In the genomic region with DNA sequence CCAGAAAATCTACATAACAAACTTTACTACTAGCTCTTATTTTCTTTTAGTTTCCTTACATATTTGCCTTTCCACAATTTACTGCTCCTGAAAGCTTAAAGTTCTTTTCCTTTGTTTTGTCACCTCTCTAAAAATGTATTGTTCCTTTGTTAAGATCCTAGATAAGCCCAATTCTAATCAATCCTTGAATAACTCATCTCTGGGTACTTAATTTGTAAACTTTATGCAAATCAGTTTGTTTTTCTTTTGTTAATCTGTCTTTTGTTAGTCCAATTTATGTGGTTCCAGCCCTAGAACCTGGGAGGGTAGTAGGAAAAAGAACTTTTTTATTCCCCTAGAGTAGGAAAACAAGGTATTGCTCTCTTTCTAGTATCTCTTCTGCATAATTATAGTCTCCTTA, we compare ENCODE assay signal across 24 cellular contexts.
"Had no signal": no experiment of that assay in that cellular context is flagged by ENCODE, and none has a peak within 500 bp of the region (broad histone marks: within the 10 kb centered on the region; RNA-seq: fewer than 3 reads in every experiment).

No MANE protein-coding gene starts in this region.

- H3K4me3 Mint-ChIP-seq: activated CD4-positive, alpha-beta memory T cell treated with anti-CD3 and anti-CD28 coated beads, Interleukin-2, amount 10 ng/mL, durations not matched to agents 7 days and 5 days; activated CD4-positive, alpha-beta T cell treated with anti-CD3 and anti-CD28 coated beads, Interleukin-2, amount 10 ng/mL, durations not matched to agents 24 days and 14 days; activated naive CD4-positive, alpha-beta T cell treated with anti-CD3 and anti-CD28 coated beads, Interleukin-2, amount 50 U/mL, for 24 hours; activated naive CD8-positive, alpha-beta T cell treated with anti-CD3 and anti-CD28 coated beads, Interleukin-2, amount 50 U/mL, for 24 hours; activated T-cell treated with anti-CD3 and anti-CD28 coated beads, Interleukin-2, amount 50 U/mL, for 4 hours; central memory CD8-positive, alpha-beta T cell; dendritic cell treated with granulocyte-macrophage colony-stimulating factor and Interleukin-4, amounts not matched to agents 40 ng/mL and 50 ng/mL, for 4 days; memory B cell; natural killer cell treated with Interleukin-12 subunit alpha and Interleukin-12 subunit beta and Interleukin-15 and Interleukin-18, amount 100 ng/mL, for 72 hours had no signal

- ATAC-seq: activated naive CD8-positive, alpha-beta T cell treated with anti-CD3 and anti-CD28 coated beads, Interleukin-2, amount 50 U/mL, for 24 hours; activated T-cell treated with anti-CD3 and anti-CD28 coated beads, Interleukin-2, amount 50 U/mL, for 4 hours; gastrocnemius medialis; natural killer cell treated with Interleukin-12 subunit alpha and Interleukin-12 subunit beta and Interleukin-15 and Interleukin-18, amount 100 ng/mL, for 72 hours; right cardiac atrium; upper lobe of right lung had no signal

- H3K9me3 ChIP-seq: gastrocnemius medialis, spleen, suprapubic skin, tibial artery, upper lobe of right lung had no signal

- H3K36me3 Mint-ChIP-seq: activated naive CD4-positive, alpha-beta T cell treated with anti-CD3 and anti-CD28 coated beads, Interleukin-2, amount 50 U/mL, for 24 hours; memory B cell; natural killer cell treated with Interleukin-12 subunit alpha and Interleukin-12 subunit beta and Interleukin-15 and Interleukin-18, amount 100 ng/mL, for 72 hours had no signal

- H3K36me3 ChIP-seq: gastrocnemius medialis, spleen, suprapubic skin, tibial artery, upper lobe of right lung had no signal

- H3K4me3 ChIP-seq: gastrocnemius medialis, spleen, suprapubic skin, tibial artery, upper lobe of right lung had no signal

- H3K9me3 Mint-ChIP-seq: activated CD4-positive, alpha-beta memory T cell treated with anti-CD3 and anti-CD28 coated beads, Interleukin-2, amount 10 ng/mL, durations not matched to agents 7 days and 5 days; activated CD4-positive, alpha-beta T cell treated with anti-CD3 and anti-CD28 coated beads, Interleukin-2, amount 10 ng/mL, durations not matched to agents 24 days and 14 days; activated T-helper 2 cell treated with anti-CD3 and anti-CD28 coated beads, Interferon-gamma antibody, Interleukin-2, Interleukin-4, amounts not matched to agents 10 μg/mL and 5 μg/mL and 100 μg/mL, durations not matched to agents 14 hours and 24 hours and 36 hours; dendritic cell treated with granulocyte-macrophage colony-stimulating factor and Interleukin-4, amounts not matched to agents 40 ng/mL and 50 ng/mL, for 4 days had no signal

- H3K27ac ChIP-seq: gastrocnemius medialis, spleen, suprapubic skin, tibial artery, upper lobe of right lung, VCaP had no signal

- H3K27ac Mint-ChIP-seq: activated CD4-positive, alpha-beta memory T cell treated with anti-CD3 and anti-CD28 coated beads, Interleukin-2, amount 10 ng/mL, durations not matched to agents 7 days and 5 days; activated CD4-positive, alpha-beta T cell treated with anti-CD3 and anti-CD28 coated beads, Interleukin-2, amount 10 ng/mL, durations not matched to agents 24 days and 14 days; activated naive CD4-positive, alpha-beta T cell treated with anti-CD3 and anti-CD28 coated beads, Interleukin-2, amount 50 U/mL, for 24 hours; activated naive CD8-positive, alpha-beta T cell treated with anti-CD3 and anti-CD28 coated beads, Interleukin-2, amount 50 U/mL, for 24 hours; activated T-helper 2 cell treated with anti-CD3 and anti-CD28 coated beads, Interferon-gamma antibody, Interleukin-2, Interleukin-4, amounts not matched to agents 10 μg/mL and 5 μg/mL and 100 μg/mL, durations not matched to agents 14 hours and 24 hours and 36 hours; dendritic cell treated with granulocyte-macrophage colony-stimulating factor and Interleukin-4, amounts not matched to agents 40 ng/mL and 50 ng/mL, for 4 days; memory B cell; natural killer cell treated with Interleukin-12 subunit alpha and Interleukin-12 subunit beta and Interleukin-15 and Interleukin-18, amount 100 ng/mL, for 72 hours had no signal

- H3K27me3 Mint-ChIP-seq: activated CD4-positive, alpha-beta memory T cell treated with anti-CD3 and anti-CD28 coated beads, Interleukin-2, amount 10 ng/mL, durations not matched to agents 7 days and 5 days; activated CD4-positive, alpha-beta T cell treated with anti-CD3 and anti-CD28 coated beads, Interleukin-2, amount 10 ng/mL, durations not matched to agents 24 days and 14 days; activated naive CD4-positive, alpha-beta T cell treated with anti-CD3 and anti-CD28 coated beads, Interleukin-2, amount 50 U/mL, for 24 hours; activated naive CD8-positive, alpha-beta T cell treated with anti-CD3 and anti-CD28 coated beads, Interleukin-2, amount 50 U/mL, for 24 hours; central memory CD8-positive, alpha-beta T cell; dendritic cell treated with granulocyte-macrophage colony-stimulating factor and Interleukin-4, amounts not matched to agents 40 ng/mL and 50 ng/mL, for 4 days; memory B cell; natural killer cell treated with Interleukin-12 subunit alpha and Interleukin-12 subunit beta and Interleukin-15 and Interleukin-18, amount 100 ng/mL, for 72 hours had no signal

- H3K4me1 Mint-ChIP-seq: activated CD4-positive, alpha-beta memory T cell treated with anti-CD3 and anti-CD28 coated beads, Interleukin-2, amount 10 ng/mL, durations not matched to agents 7 days and 5 days; activated CD4-positive, alpha-beta T cell treated with anti-CD3 and anti-CD28 coated beads, Interleukin-2, amount 10 ng/mL, durations not matched to agents 24 days and 14 days; activated naive CD4-positive, alpha-beta T cell treated with anti-CD3 and anti-CD28 coated beads, Interleukin-2, amount 50 U/mL, for 24 hours; activated naive CD8-positive, alpha-beta T cell treated with anti-CD3 and anti-CD28 coated beads, Interleukin-2, amount 50 U/mL, for 24 hours; central memory CD8-positive, alpha-beta T cell; memory B cell had no signal

- H3K27me3 ChIP-seq: gastrocnemius medialis, spleen, suprapubic skin, tibial artery, upper lobe of right lung had no signal

- DNase-seq: activated CD4-positive, alpha-beta memory T cell treated with anti-CD3 and anti-CD28 coated beads, Interleukin-2, amount 10 ng/mL, durations not matched to agents 7 days and 5 days; activated CD4-positive, alpha-beta T cell treated with anti-CD3 and anti-CD28 coated beads, Interleukin-2, amount 10 ng/mL, durations not matched to agents 24 days and 14 days; activated CD4-positive, CD25-positive, alpha-beta regulatory T cell treated with anti-CD3 and anti-CD28 coated beads, Interleukin-2, amount 50 U/mL, for 72 hours; activated naive CD8-positive, alpha-beta T cell treated with anti-CD3 and anti-CD28 coated beads, Interleukin-2, amount 50 U/mL, for 24 hours; activated T-cell treated with anti-CD3 and anti-CD28 coated beads, Interleukin-2, amount 50 U/mL, for 4 hours; amygdala; gastrocnemius medialis; glutamatergic neuron; posterior cingulate gyrus; right cardiac atrium; spleen; stimulated activated naive CD4-positive, alpha-beta T cell; T-helper 1 cell; tibial artery; upper lobe of right lung had no signal

- FAIRE-seq: bronchial epithelial cell had no signal

- H3K4me1 ChIP-seq: gastrocnemius medialis, spleen, suprapubic skin, tibial artery, upper lobe of right lung had no signal
